1 cellular context compared by ENCODE assay signal in genomic region chr7:105623906-105624305, GRCh38.
TF ChIP-seq lines count a peak whose summit lies in the region.

No MANE protein-coding gene starts in this region.

TF ChIP-seq in GM23338, 12 proteins besides CTCF, POLR2A, EP300 and RAD21 (continued from another document):
- TF ChIP-seq REST (IDR thresholded peaks at IDR 0.05; ENCODE audit: unreplicated experiment) (no peak), EZH2phosphoT487 (IDR thresholded peaks at IDR 0.05; ENCODE audit: unreplicated experiment) (no peak), JUNB (IDR thresholded peaks at IDR 0.05; ENCODE audit: unreplicated experiment) (no peak), NANOG (IDR thresholded peaks at IDR 0.05; ENCODE audit: borderline replicate concordance) (no peak), ZNF331 (CRISPR knock-in tag; IDR thresholded peaks at IDR 0.05; ENCODE audit: low read depth) (no peak), STAT1 (IDR thresholded peaks at IDR 0.05; ENCODE audit: unreplicated experiment) (no peak), POLR2AphosphoS5 (IDR thresholded peaks at IDR 0.05; ENCODE audit: low read depth) (no peak), EZH2 (IDR thresholded peaks at IDR 0.05; ENCODE audit: low read depth, unreplicated experiment) (no peak)
TF ChIP-seq in GM23338: peak in this region for 0.
